ENCODE assay signal across 9 cellular contexts in genomic region chr7:122136639-122137253, GRCh38. TPM values are rescaled to one million over a fixed set of nuclear protein-coding genes. Genes with fewer than 3 reads are reported as not detected.
DNase-seq lines count a peak whose midpoint lies in the region; ATAC-seq, FAIRE-seq and TF ChIP-seq lines count a peak whose summit lies in the region.
"Had no signal": no experiment of that assay in that cellular context is flagged by ENCODE, and none has a peak within 500 bp of the region (broad histone marks: within the 10 kb centered on the region; RNA-seq: fewer than 3 reads in every experiment).

No MANE protein-coding gene starts in this region.

- H3K36me3 ChIP-seq in Panc1 (ENCODE audit: control insufficient read depth, insufficient read depth, low read length) (no peaks in the 10 kb centered on the region), parathyroid adenoma (ENCODE audit: control insufficient read depth, insufficient read depth, low read length) (no peaks in the 10 kb centered on the region), Karpas-422 (ENCODE audit: insufficient read depth, low read length) (no peaks in the 10 kb centered on the region)

- peak overlapping the region; percentile 24 to 45 for H3K4me3 ChIP-seq in Panc1 (ENCODE audit: low read depth in 2 of 2, low read length in 2 of 2)
- H3K4me3 ChIP-seq in fibroblast of mammary gland (ENCODE audit: control insufficient read depth, low read depth, low read length): peak overlapping the region; percentile 49
- H3K4me3 ChIP-seq in parathyroid adenoma (ENCODE audit: low read depth, low read length): no peak overlapping the region
- no peak overlapping the region for H3K4me3 ChIP-seq in Karpas-422 (ENCODE audit: low read length)

- H3K9me3 Mint-ChIP-seq in Calu3 (ENCODE audit: low read depth, unreplicated experiment): no peaks in the 10 kb centered on the region

- no peak for FAIRE-seq in D721Med (lab: Jason Lieb, UNC)

- H3K9me2 ChIP-seq in Karpas-422 (replicated peaks; ENCODE audit: insufficient read depth, low read length): no peaks in the 10 kb centered on the region

- H3K4me3 Mint-ChIP-seq in Calu3 (ENCODE audit: low read depth, unreplicated experiment): peak overlapping the region; percentile 67

- no peak overlapping the region for H3K9ac ChIP-seq in parathyroid adenoma
- H3K9ac ChIP-seq in Karpas-422 (ENCODE audit: low read length): no peak overlapping the region

- peak overlapping the region; percentile 2 for H3K4me2 ChIP-seq in parathyroid adenoma (ENCODE audit: low read length)
- H3K4me2 ChIP-seq in Karpas-422 (ENCODE audit: low read depth, low read length, poor library complexity, severe bottlenecking): no peak overlapping the region

- no peaks in the 10 kb centered on the region for H3K27me3 Mint-ChIP-seq in Calu3 (ENCODE audit: unreplicated experiment)

- no peaks in the 10 kb centered on the region for H3K36me3 Mint-ChIP-seq in Calu3 (ENCODE audit: insufficient read depth, unreplicated experiment)

- H3K4me1 ChIP-seq in Panc1 (ENCODE audit: control insufficient read depth, insufficient read depth, low read length): no peaks in the 10 kb centered on the region
- H3K4me1 ChIP-seq in parathyroid adenoma: peaks cover 6% of the 10 kb centered on the region
- no peaks in the 10 kb centered on the region for H3K4me1 ChIP-seq in Karpas-422 (ENCODE audit: low read length)

- peaks cover 38% of the 10 kb centered on the region for H3K4me1 Mint-ChIP-seq in Calu3 (ENCODE audit: low read depth, unreplicated experiment)

- in situ Hi-C loops in Panc1 (cut with HindIII; ENCODE audit: low pct_unique_long_range_greater_than_20kb, low sequenced_read_pairs): no loop called here

- no peak for ATAC-seq in Panc1

- peak overlapping the region; percentile 16 for H2AFZ ChIP-seq in parathyroid adenoma
- no peak overlapping the region for H2AFZ ChIP-seq in Karpas-422 (ENCODE audit: low read length)

- CTCF ChIA-PET in Calu3 (lab: Charles Lee): no interaction called here
- CTCF ChIA-PET in Panc1 (lab: Charles Lee): no interaction called here

- H3K27ac Mint-ChIP-seq in Calu3 (ENCODE audit: unreplicated experiment): peak overlapping the region; percentile 56

- H3K79me2 ChIP-seq in parathyroid adenoma (peaks cover 4% of the 10 kb centered on the region), Karpas-422 (ENCODE audit: low read length) (no peaks in the 10 kb centered on the region)

- POLR2A ChIA-PET in Panc1 (lab: Charles Lee): no interaction called here

- BruUV-seq in Calu3 (replicated peaks; lab: Mats Ljungman, UMichigan) (no TSS peak), Panc1 (replicated peaks; lab: Mats Ljungman, UMichigan) (no TSS peak)

- intact Hi-C loops in Calu3 (cut with micrococcal nuclease; ENCODE audit: unreplicated experiment): no loop called here
- intact Hi-C loops in Panc1 (cut with micrococcal nuclease; ENCODE audit: unreplicated experiment): no loop called here

- TF ChIP-seq CTCF in Calu3 (IDR thresholded peaks at IDR 0.05; ENCODE audit: unreplicated experiment) (no peak), Panc1 (IDR thresholded peaks at IDR 0.05) (no peak), fibroblast of mammary gland (conservative IDR thresholded peaks at IDR 0.05; ENCODE audit: control insufficient read depth, insufficient read depth, low read depth, low read length) (no peak), parathyroid adenoma (IDR thresholded peaks at IDR 0.05) (no peak), D721Med (IDR thresholded peaks at IDR 0.05; ENCODE audit: insufficient read depth, missing control alignments) (no peak)

- peaks cover 5% of the 10 kb centered on the region for H3K27me3 ChIP-seq in Panc1 (ENCODE audit: control insufficient read depth, insufficient read depth, low read length)
- H3K27me3 ChIP-seq in parathyroid adenoma (ENCODE audit: control insufficient read depth, insufficient read depth, low read length): no peaks in the 10 kb centered on the region
- no peaks in the 10 kb centered on the region for H3K27me3 ChIP-seq in Karpas-422 (ENCODE audit: low read length)

- DNase-seq in Calu3 (peak; percentile 3), Panc1 (ENCODE audit: low read depth, low spot score) (no peak), fibroblast of mammary gland (ENCODE audit: low read depth) (peak; percentile 33), NCI-H345 (lab: John Stamatoyannopoulos, UW) (no peak), Karpas-422 (no peak), superior temporal gyrus (ENCODE audit: extremely low spot score) (no peak), D721Med (ENCODE audit: insufficient read length, low spot score) (no peak)
- DNase-seq: T-helper 9 cell had no signal

- H3K27ac ChIP-seq in Panc1 (ENCODE audit: low read length) (no peak overlapping the region), parathyroid adenoma (no peak overlapping the region), Karpas-422 (ENCODE audit: low read length) (no peak overlapping the region)

- H3K9me3 ChIP-seq in Panc1 (ENCODE audit: control insufficient read depth, insufficient read depth, low read depth, low read length) (no peaks in the 10 kb centered on the region), parathyroid adenoma (ENCODE audit: control insufficient read depth, low read length) (no peaks in the 10 kb centered on the region), Karpas-422 (ENCODE audit: low read length) (no peaks in the 10 kb centered on the region)

- H4K20me1 ChIP-seq in Karpas-422 (ENCODE audit: insufficient read depth, low read depth, low read length): no peaks in the 10 kb centered on the region

RNA-seq across cellular contexts. Expression of gene AASS, which starts 7.3 kb away (rescaled TPM):
- 12.7 and 18.7 TPM in 2 replicates for total RNA-seq in Calu3 (2022)
- 0.31 TPM for total RNA-seq in Panc1 (2021; ENCODE audit: unreplicated experiment)
- polyA plus RNA-seq in Panc1 (2012; ENCODE audit: insufficient read length): not detected
- not detected in 2 replicates for total RNA-seq in Karpas-422 (2014; rRNA removed; shearing (Covaris generic); ENCODE audit: low replicate concordance)

Comparison
In these comparisons a context has a peak if more than half of its experiments do, and no peak if none do; other contexts are left out.
1. DNase-seq: peak in Calu3 (single experiment) and fibroblast of mammary gland (single experiment); none in Panc1 (single experiment), NCI-H345 (single experiment), Karpas-422 (single experiment), superior temporal gyrus (single experiment) and D721Med (single experiment).
2. H3K4me3 ChIP-seq: peak in Panc1 (2 of 2) and fibroblast of mammary gland (single experiment); none in parathyroid adenoma (single experiment) and Karpas-422 (single experiment).
3. RNA of gene AASS, which starts 7.3 kb away (total RNA-seq): 12.7 to 18.7 TPM in Calu3; 0.31 TPM in Panc1 (single experiment) and not detected in Karpas-422; every median in the first group is over 10 times any median in the second.